1 cellular context compared by ENCODE assay signal in genomic region chr6:16716450-16716858, GRCh38.
TF ChIP-seq lines count a peak whose summit lies in the region.

No MANE protein-coding gene starts in this region.

TF ChIP-seq in GM12878, 131 proteins besides CTCF, POLR2A, EP300 and RAD21:
- TF ChIP-seq KDM1A (IDR thresholded peaks at IDR 0.05; ENCODE audit: borderline replicate concordance) (no peak), ZBTB40 (IDR thresholded peaks at IDR 0.05; ENCODE audit: borderline replicate concordance) (peak; percentile 85)
